Comparison of ENCODE assay signal across 1 cellular context in the genomic region with DNA sequence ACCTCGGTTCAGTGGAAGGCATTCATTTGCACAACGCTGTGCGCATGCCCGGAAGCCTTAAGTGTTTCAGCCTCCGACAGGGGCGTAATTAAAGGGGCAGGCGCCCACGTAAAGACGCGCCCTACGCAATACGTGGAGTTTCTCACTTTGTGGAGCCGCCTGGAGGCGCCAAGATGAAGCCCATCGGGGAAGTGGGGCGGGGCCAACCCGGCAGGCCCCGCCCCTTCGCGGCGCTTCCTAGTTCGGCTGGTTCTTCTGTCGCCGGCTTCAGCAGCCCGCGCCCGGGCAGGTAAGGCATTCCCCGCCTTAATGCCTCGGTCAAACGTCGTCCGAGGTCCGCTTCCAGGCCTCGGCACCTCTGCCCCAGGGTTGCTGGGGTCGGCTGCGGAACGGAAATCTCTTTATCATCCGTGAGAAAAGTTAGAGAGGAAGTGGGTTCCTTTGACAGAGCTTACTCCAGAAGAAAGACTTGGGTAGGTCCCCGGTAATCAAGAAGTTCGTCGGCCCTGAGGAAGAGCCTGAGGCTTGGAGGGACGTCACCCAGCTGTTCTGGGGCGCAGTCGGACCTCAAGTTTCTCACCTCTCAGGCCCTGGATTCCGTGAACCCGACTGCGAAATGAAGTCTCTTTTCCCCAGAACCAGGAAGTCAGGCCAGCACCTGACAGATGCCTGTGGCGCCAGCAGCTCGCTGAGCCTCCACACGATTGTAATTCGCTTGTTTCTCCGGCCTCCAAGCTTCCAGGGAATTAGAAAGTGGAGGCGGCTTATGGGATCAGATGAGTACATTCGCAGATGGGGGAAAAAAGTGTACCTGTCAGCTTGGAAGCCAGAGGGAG.
TF ChIP-seq lines count a peak whose summit lies in the region.

IRAK4 (plus strand) TSS at position 224 of the 836 bp plus-strand sequence. CDS start 9,161 bp downstream, outside the sequence.
PUS7L (minus strand) TSS at position 63 of the 836 bp plus-strand sequence. CDS start 3,545 bp downstream, outside the sequence.

TF ChIP-seq in HepG2, 621 proteins besides CTCF, POLR2A, EP300 and RAD21 (continued from another document and continues in another):
- TF ChIP-seq, protein P1, sequence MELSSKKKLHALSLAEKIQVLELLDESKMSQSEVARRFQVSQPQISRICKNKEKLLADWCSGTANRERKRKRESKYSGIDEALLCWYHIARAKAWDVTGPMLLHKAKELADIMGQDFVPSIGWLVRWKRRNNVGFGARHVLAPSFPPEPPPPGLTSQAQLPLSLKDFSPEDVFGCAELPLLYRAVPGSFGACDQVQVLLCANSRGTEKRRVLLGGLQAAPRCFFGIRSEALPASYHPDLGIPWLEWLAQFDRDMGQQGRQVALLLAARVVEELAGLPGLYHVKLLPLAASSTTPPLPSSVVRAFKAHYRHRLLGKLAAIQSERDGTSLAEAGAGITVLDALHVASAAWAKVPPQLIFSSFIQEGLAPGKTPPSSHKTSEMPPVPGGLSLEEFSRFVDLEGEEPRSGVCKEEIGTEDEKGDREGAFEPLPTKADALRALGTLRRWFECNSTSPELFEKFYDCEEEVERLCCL (CRISPR knock-in tag; IDR thresholded peaks at IDR 0.05; ENCODE audit: borderline replicate concordance): no peak
- TF ChIP-seq, protein P2, sequence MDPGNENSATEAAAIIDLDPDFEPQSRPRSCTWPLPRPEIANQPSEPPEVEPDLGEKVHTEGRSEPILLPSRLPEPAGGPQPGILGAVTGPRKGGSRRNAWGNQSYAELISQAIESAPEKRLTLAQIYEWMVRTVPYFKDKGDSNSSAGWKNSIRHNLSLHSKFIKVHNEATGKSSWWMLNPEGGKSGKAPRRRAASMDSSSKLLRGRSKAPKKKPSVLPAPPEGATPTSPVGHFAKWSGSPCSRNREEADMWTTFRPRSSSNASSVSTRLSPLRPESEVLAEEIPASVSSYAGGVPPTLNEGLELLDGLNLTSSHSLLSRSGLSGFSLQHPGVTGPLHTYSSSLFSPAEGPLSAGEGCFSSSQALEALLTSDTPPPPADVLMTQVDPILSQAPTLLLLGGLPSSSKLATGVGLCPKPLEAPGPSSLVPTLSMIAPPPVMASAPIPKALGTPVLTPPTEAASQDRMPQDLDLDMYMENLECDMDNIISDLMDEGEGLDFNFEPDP (CRISPR knock-in tag; conservative IDR thresholded peaks at IDR 0.05): 0 out of 2 replicates have a peak, but pooled peaks have one; percentile 11
- TF ChIP-seq NFKB2 (CRISPR knock-in tag; IDR thresholded peaks at IDR 0.05; ENCODE audit: borderline replicate concordance): peak; percentile 59; the same call in 1 of the 2 replicates
- no peak for TF ChIP-seq GABPA (IDR thresholded peaks at IDR 0.05; ENCODE audit: low read depth, low read length)
- TF ChIP-seq GABPA (CRISPR knock-in tag; IDR thresholded peaks at IDR 0.05; ENCODE audit: low read depth): peak; percentile 48
- peak; percentile 12; the same call in 1 of the 2 replicates for TF ChIP-seq TBX2 (CRISPR knock-in tag; IDR thresholded peaks at IDR 0.05; ENCODE audit: borderline replicate concordance)
- no peak for TF ChIP-seq MATR3 (CRISPR knock-in tag; IDR thresholded peaks at IDR 0.05)
- TF ChIP-seq REXO4 (CRISPR knock-in tag; IDR thresholded peaks at IDR 0.05; ENCODE audit: borderline replicate concordance): no peak
- no peak for TF ChIP-seq SIX1 (CRISPR knock-in tag; IDR thresholded peaks at IDR 0.05; ENCODE audit: borderline replicate concordance)
- TF ChIP-seq, protein P3, sequence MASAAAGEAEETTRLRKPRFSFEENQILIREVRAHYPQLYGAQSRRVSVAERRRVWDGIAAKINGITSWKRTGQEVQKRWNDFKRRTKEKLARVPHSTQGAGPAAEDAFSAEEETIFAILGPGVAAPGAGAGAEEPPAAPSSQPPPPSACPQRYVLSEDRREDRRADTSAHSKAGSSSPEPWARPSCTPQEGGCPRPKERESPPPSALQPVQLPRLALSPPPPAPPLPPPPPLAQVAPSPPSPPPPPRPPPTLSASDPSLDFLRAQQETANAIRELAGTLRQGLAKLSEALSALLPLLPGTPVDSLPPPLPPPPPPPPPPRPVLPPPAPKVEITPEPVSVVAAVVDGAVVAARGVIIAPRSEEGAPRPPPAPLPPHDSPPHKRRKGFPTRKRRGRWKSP (CRISPR knock-in tag; IDR thresholded peaks at IDR 0.05): peak; percentile 56; the same call in 1 of the 2 replicates
- no peak for TF ChIP-seq ZFP36L1 (CRISPR knock-in tag; IDR thresholded peaks at IDR 0.05)
- no peak for TF ChIP-seq CHCHD3 (CRISPR knock-in tag; IDR thresholded peaks at IDR 0.05)
- TF ChIP-seq, protein P4, sequence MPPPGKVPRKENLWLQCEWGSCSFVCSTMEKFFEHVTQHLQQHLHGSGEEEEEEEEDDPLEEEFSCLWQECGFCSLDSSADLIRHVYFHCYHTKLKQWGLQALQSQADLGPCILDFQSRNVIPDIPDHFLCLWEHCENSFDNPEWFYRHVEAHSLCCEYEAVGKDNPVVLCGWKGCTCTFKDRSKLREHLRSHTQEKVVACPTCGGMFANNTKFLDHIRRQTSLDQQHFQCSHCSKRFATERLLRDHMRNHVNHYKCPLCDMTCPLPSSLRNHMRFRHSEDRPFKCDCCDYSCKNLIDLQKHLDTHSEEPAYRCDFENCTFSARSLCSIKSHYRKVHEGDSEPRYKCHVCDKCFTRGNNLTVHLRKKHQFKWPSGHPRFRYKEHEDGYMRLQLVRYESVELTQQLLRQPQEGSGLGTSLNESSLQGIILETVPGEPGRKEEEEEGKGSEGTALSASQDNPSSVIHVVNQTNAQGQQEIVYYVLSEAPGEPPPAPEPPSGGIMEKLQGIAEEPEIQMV (CRISPR knock-in tag; IDR thresholded peaks at IDR 0.05; ENCODE audit: low read depth): 0 out of 2 replicates have a peak, but pooled peaks have one; percentile 42
- TF ChIP-seq ISL2 (CRISPR knock-in tag; IDR thresholded peaks at IDR 0.05): peak; percentile 24; the same call in 1 of the 2 replicates
- TF ChIP-seq HMG20A (CRISPR knock-in tag; IDR thresholded peaks at IDR 0.05; ENCODE audit: borderline replicate concordance): no peak
- peak; percentile 11; the same call in 1 of the 2 replicates for TF ChIP-seq KMT2B (CRISPR knock-in tag; IDR thresholded peaks at IDR 0.05)
- TF ChIP-seq FOXO1 (CRISPR knock-in tag; IDR thresholded peaks at IDR 0.05): no peak
- no peak for TF ChIP-seq PAF1 (CRISPR knock-in tag; IDR thresholded peaks at IDR 0.05)
- TF ChIP-seq ZBTB42 (CRISPR knock-in tag; IDR thresholded peaks at IDR 0.05): no peak
- TF ChIP-seq MZF1 (CRISPR knock-in tag; IDR thresholded peaks at IDR 0.05; ENCODE audit: borderline replicate concordance): no peak
- no peak for TF ChIP-seq ZNF724P (CRISPR knock-in tag; IDR thresholded peaks at IDR 0.05; ENCODE audit: borderline replicate concordance)
- no peak for TF ChIP-seq ZNF839 (CRISPR knock-in tag; IDR thresholded peaks at IDR 0.05; ENCODE audit: borderline replicate concordance)
- no peak for TF ChIP-seq THRA (CRISPR knock-in tag; IDR thresholded peaks at IDR 0.05; ENCODE audit: borderline replicate concordance)
- no peak for TF ChIP-seq ATF4 (CRISPR knock-in tag; IDR thresholded peaks at IDR 0.05)
- TF ChIP-seq ZNF446 (CRISPR knock-in tag; IDR thresholded peaks at IDR 0.05): no peak
- no peak for TF ChIP-seq ZUFSP (CRISPR knock-in tag; IDR thresholded peaks at IDR 0.05; ENCODE audit: borderline replicate concordance)
- no peak; the same call in none of the 2 replicates for TF ChIP-seq ZFP37 (CRISPR knock-in tag; IDR thresholded peaks at IDR 0.05; ENCODE audit: borderline replicate concordance)
- TF ChIP-seq SMC3 (IDR thresholded peaks at IDR 0.05; ENCODE audit: low read length): no peak
- TF ChIP-seq ZNF572 (CRISPR knock-in tag; IDR thresholded peaks at IDR 0.05): no peak
- no peak for TF ChIP-seq ZNF788 (CRISPR knock-in tag; IDR thresholded peaks at IDR 0.05; ENCODE audit: borderline replicate concordance)
- TF ChIP-seq ZNF282 (IDR thresholded peaks at IDR 0.05; ENCODE audit: partially characterized antibody): no peak
- TF ChIP-seq KAT7 (CRISPR knock-in tag; IDR thresholded peaks at IDR 0.05; ENCODE audit: borderline replicate concordance): no peak
- no peak for TF ChIP-seq ZBTB7B (CRISPR knock-in tag; IDR thresholded peaks at IDR 0.05)
- TF ChIP-seq ZNF12 (CRISPR knock-in tag; IDR thresholded peaks at IDR 0.05): no peak
- TF ChIP-seq SNAPC4 (CRISPR knock-in tag; IDR thresholded peaks at IDR 0.05): no peak
- TF ChIP-seq ZNF143 (CRISPR knock-in tag; IDR thresholded peaks at IDR 0.05): no peak
- TF ChIP-seq, protein P5, sequence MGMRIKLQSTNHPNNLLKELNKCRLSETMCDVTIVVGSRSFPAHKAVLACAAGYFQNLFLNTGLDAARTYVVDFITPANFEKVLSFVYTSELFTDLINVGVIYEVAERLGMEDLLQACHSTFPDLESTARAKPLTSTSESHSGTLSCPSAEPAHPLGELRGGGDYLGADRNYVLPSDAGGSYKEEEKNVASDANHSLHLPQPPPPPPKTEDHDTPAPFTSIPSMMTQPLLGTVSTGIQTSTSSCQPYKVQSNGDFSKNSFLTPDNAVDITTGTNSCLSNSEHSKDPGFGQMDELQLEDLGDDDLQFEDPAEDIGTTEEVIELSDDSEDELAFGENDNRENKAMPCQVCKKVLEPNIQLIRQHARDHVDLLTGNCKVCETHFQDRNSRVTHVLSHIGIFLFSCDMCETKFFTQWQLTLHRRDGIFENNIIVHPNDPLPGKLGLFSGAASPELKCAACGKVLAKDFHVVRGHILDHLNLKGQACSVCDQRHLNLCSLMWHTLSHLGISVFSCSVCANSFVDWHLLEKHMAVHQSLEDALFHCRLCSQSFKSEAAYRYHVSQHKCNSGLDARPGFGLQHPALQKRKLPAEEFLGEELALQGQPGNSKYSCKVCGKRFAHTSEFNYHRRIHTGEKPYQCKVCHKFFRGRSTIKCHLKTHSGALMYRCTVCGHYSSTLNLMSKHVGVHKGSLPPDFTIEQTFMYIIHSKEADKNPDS (CRISPR knock-in tag; IDR thresholded peaks at IDR 0.05): no peak
- TF ChIP-seq ZMYM2 (CRISPR knock-in tag; IDR thresholded peaks at IDR 0.05): no peak; the same call in 1 of the 2 replicates
- TF ChIP-seq, protein P6, sequence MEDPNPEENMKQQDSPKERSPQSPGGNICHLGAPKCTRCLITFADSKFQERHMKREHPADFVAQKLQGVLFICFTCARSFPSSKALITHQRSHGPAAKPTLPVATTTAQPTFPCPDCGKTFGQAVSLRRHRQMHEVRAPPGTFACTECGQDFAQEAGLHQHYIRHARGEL (CRISPR knock-in tag; IDR thresholded peaks at IDR 0.05): peak; percentile 98
- TF ChIP-seq ZNF441 (CRISPR knock-in tag; IDR thresholded peaks at IDR 0.05; ENCODE audit: borderline replicate concordance): no peak
